Comparison of ENCODE assay signal across 1 cellular context in the genomic region with DNA sequence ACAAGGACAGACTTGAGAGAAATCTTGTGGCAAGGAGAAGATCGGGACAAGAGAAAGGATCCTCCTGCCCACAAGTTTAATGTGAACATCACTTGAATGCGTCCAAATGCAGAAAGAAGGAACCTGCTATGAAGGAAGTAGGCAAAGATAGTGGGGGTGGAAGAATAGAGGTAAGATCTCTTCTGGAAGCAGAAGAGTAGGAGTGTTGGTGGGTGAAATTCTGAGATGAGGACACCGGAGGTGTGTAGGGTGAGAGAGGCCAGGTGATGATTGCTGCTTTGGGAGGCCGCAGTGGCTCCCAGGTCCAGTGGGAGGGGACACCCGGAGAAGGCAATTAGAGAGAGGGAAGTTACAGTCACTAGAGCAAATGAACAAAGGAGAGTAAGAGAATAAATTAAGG.
TF ChIP-seq lines count a peak whose summit lies in the region.

No MANE protein-coding gene starts in this region.

TF ChIP-seq in H1, 55 proteins besides CTCF, POLR2A, EP300 and RAD21:
- TF ChIP-seq CBX8 (IDR thresholded peaks at IDR 0.05; ENCODE audit: borderline replicate concordance, low read depth, low read length) (no peak), KDM4A (IDR thresholded peaks at IDR 0.05; ENCODE audit: low read depth, low read length, severe bottlenecking) (no peak), PHF8 (conservative IDR thresholded peaks at IDR 0.05; ENCODE audit: low read depth, low read length) (no peak)
- TF ChIP-seq, protein P1, sequence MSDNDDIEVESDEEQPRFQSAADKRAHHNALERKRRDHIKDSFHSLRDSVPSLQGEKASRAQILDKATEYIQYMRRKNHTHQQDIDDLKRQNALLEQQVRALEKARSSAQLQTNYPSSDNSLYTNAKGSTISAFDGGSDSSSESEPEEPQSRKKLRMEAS (IDR thresholded peaks at IDR 0.05) = no peak
